8 cellular contexts compared by ENCODE assay signal in the genomic region with DNA sequence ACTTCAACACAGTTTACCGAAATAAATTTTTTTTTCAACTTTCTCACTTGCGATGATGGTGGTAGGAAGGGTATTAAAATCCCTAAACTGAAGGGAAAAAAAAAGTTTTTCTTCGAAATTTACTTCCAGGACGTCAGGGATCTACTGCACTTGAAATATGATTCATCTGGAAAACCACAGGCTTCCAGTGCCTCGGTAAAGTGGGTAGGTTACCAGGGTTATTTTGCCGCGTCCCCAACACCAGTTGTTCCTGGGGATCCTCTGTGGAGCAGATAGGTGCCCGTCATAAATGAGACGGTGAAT. TPM values are rescaled to one million over a fixed set of nuclear protein-coding genes. Genes with fewer than 3 reads are reported as not detected.
DNase-seq lines count a peak whose midpoint lies in the region; ATAC-seq, FAIRE-seq and TF ChIP-seq lines count a peak whose summit lies in the region.

No MANE protein-coding gene starts in this region.

- H3K4me2 ChIP-seq in fibroblast of lung (ENCODE audit: extremely low read depth, insufficient read depth, low read length) (peak overlapping the region; percentile 72), trophoblast cell (ENCODE audit: low read length) (peak overlapping the region; percentile 98)

- peak overlapping the region; percentile 75 for H3K9ac ChIP-seq in fibroblast of lung (ENCODE audit: insufficient read depth, low read length)
- H3K9ac ChIP-seq in trophoblast cell (ENCODE audit: low read length): peak overlapping the region; percentile 81

- H2AFZ ChIP-seq in fibroblast of lung (ENCODE audit: low read length) (peak overlapping the region; percentile 82), trophoblast cell (ENCODE audit: insufficient read depth, low read length, poor library complexity) (peak overlapping the region; percentile 79)

- H3K27me3 ChIP-seq in RWPE2 (ENCODE audit: insufficient read depth, poor library complexity, severe bottlenecking): no peaks in the 10 kb centered on the region
- no peaks in the 10 kb centered on the region for H3K27me3 ChIP-seq in fibroblast of lung (ENCODE audit: control insufficient read depth, insufficient read depth, low read length)
- H3K27me3 ChIP-seq in trophoblast cell (ENCODE audit: insufficient read depth, low read length): no peaks in the 10 kb centered on the region

- DNase-seq in GM12865 (ENCODE audit: low read depth) (no peak), RWPE2 (ENCODE audit: low spot score) (no peak), fibroblast of lung (ENCODE audit: low read depth in 2 of 2) (peak; percentile 17 to 61), trophoblast cell (no peak), GM12892 (ENCODE audit: insufficient read length) (no peak), cerebellum (ENCODE audit: low spot score) (no peak), NCI-H1436 treated with DMSO at 0.1 percent for 48 hours (lab: John Stamatoyannopoulos, UW) (no peak), NCI-H510A treated with DMSO at 0.1 percent for 48 hours (lab: John Stamatoyannopoulos, UW) (no peak)

- peak overlapping the region; percentile 26 for H2BK5ac ChIP-seq in trophoblast cell (ENCODE audit: low read depth, low read length, poor library complexity)

- no peak; the same call in 2 of the 3 replicates for ATAC-seq in RWPE2 (ENCODE audit: low read depth)

- no peak overlapping the region for H3K4ac ChIP-seq in trophoblast cell (ENCODE audit: low read depth, low read length)

- no peak for TF ChIP-seq POLR2A in GM12892 (IDR thresholded peaks at IDR 0.05; ENCODE audit: low read depth, low read length)

- no CpG with 5 or more reads among the region's 9 CpGs for WGBS in trophoblast cell (ENCODE audit: extremely low coverage, insufficient coverage, insufficient read length)

- peak overlapping the region; percentile 94 for H4K8ac ChIP-seq in trophoblast cell (ENCODE audit: low read depth, low read length)

- no peak for TF ChIP-seq CTCF in GM12865 (IDR thresholded peaks at IDR 0.05; ENCODE audit: insufficient read depth, low read depth, low read length, missing control alignments)
- TF ChIP-seq CTCF in RWPE2 (IDR thresholded peaks at IDR 0.05; ENCODE audit: poor library complexity, severe bottlenecking): no peak
- TF ChIP-seq CTCF in fibroblast of lung (conservative IDR thresholded peaks at IDR 0.05 in 1 of 2, IDR thresholded peaks at IDR 0.05 in 1 of 2; ENCODE audit: low read depth in 1 of 2, low read length in 2 of 2): no peak

- peaks cover 7% of the 10 kb centered on the region for H3K4me1 ChIP-seq in RWPE2 (ENCODE audit: insufficient read depth, poor library complexity, severe bottlenecking)
- H3K4me1 ChIP-seq in fibroblast of lung (ENCODE audit: control insufficient read depth, extremely low read depth, insufficient read depth, low read length): no peaks in the 10 kb centered on the region
- no peaks in the 10 kb centered on the region for H3K4me1 ChIP-seq in trophoblast cell (ENCODE audit: control insufficient read depth in 1 of 2, insufficient read depth in 2 of 2, low read length in 2 of 2)

- peak overlapping the region; percentile 73 for H3K27ac ChIP-seq in RWPE2 (ENCODE audit: poor library complexity, severe bottlenecking)
- H3K27ac ChIP-seq in fibroblast of lung (ENCODE audit: insufficient read depth, low read length): peak overlapping the region; percentile 48
- H3K27ac ChIP-seq in trophoblast cell (ENCODE audit: low read depth, low read length): peak overlapping the region; percentile 95

- H3K9me3 ChIP-seq in RWPE2 (ENCODE audit: severe bottlenecking) (no peaks in the 10 kb centered on the region), fibroblast of lung (ENCODE audit: control insufficient read depth, insufficient read depth, low read depth, low read length) (no peaks in the 10 kb centered on the region), trophoblast cell (ENCODE audit: insufficient read depth, low read depth, low read length) (no peaks in the 10 kb centered on the region)

- H3K4me3 ChIP-seq in GM12865 (ENCODE audit: low read depth, low read length) (peak overlapping the region; percentile 85), RWPE2 (ENCODE audit: severe bottlenecking) (peak overlapping the region; percentile 90), fibroblast of lung (replicated peaks in 1 of 4; ENCODE audit: control extremely low read depth in 1 of 4, insufficient read depth in 1 of 4, low read depth in 3 of 4, low read length in 4 of 4) (peak overlapping the region; percentile 55 to 82 (median 74)), trophoblast cell (ENCODE audit: low read depth, low read length) (peak overlapping the region; percentile 87)

- no peak overlapping the region for H4K91ac ChIP-seq in trophoblast cell (ENCODE audit: low read depth, low read length)

- H4K12ac ChIP-seq in trophoblast cell (ENCODE audit: low read depth, low read length): peak overlapping the region; percentile 35

- H3K14ac ChIP-seq in trophoblast cell (ENCODE audit: low read length): peak overlapping the region; percentile 55

- no peak overlapping the region for H2BK12ac ChIP-seq in trophoblast cell (ENCODE audit: low read length)

- H3K18ac ChIP-seq in trophoblast cell (ENCODE audit: low read length): peak overlapping the region; percentile 43

- H4K20me1 ChIP-seq in fibroblast of lung (ENCODE audit: control insufficient read depth, extremely low read depth, insufficient read depth, low read length): no peaks in the 10 kb centered on the region

- H3K79me1 ChIP-seq in trophoblast cell (ENCODE audit: low read length): peaks cover 9% of the 10 kb centered on the region

- H3K23ac ChIP-seq in trophoblast cell (ENCODE audit: low read length): no peak overlapping the region

- peaks cover 18% of the 10 kb centered on the region for H3K36me3 ChIP-seq in RWPE2 (ENCODE audit: low read depth)
- peaks cover 5% of the 10 kb centered on the region for H3K36me3 ChIP-seq in fibroblast of lung (ENCODE audit: control insufficient read depth, insufficient read depth, low read length)
- H3K36me3 ChIP-seq in trophoblast cell (ENCODE audit: control insufficient read depth in 1 of 2, insufficient read depth in 2 of 2, low read length in 2 of 2): peaks cover 7 to 14% of the 10 kb centered on the region in 2 experiments

- no peak for FAIRE-seq in GM12892 (lab: Jason Lieb, UNC)

- H2BK120ac ChIP-seq in trophoblast cell (ENCODE audit: insufficient read depth, low read length, poor library complexity): peak overlapping the region; percentile 20

- peaks cover 11% of the 10 kb centered on the region for H3K79me2 ChIP-seq in fibroblast of lung (ENCODE audit: control insufficient read depth, insufficient read depth, low read length)
- H3K79me2 ChIP-seq in trophoblast cell (ENCODE audit: control insufficient read depth, insufficient read depth, low read length, poor library complexity): peaks cover 6% of the 10 kb centered on the region

- H2AK5ac ChIP-seq in trophoblast cell (ENCODE audit: low read length): no peak overlapping the region

RNA-seq across cellular contexts. Expression of gene RABIF, which starts 0.8 kb away (rescaled TPM):
- total RNA-seq in fibroblast of lung: 4.4 and 5.9 TPM in 2 replicates
- polyA plus RNA-seq in fibroblast of lung: 14.6 and 15.8 TPM in 2 replicates
- polyA plus RNA-seq in fibroblast of lung (2012): 9.4 and 12.1 TPM in 2 replicates
- polyA minus RNA-seq in fibroblast of lung (ENCODE audit: low replicate concordance): 1.5 and 7.4 TPM in 2 replicates
- 11.9 and 12.6 TPM in 2 replicates for polyA plus RNA-seq in trophoblast cell (2013)
- polyA plus RNA-seq in GM12892 (2012; ENCODE audit: missing spikeins): 6.1 TPM
- 12.6 TPM for total RNA-seq in cerebellum

RNA-seq across cellular contexts. Expression of gene KLHL12, which starts 38.9 kb away (rescaled TPM):
- total RNA-seq in fibroblast of lung (48.3 and 55.5 TPM in 2 replicates), cerebellum (26.4 TPM)
- 39.4 and 46.3 TPM in 2 replicates for polyA plus RNA-seq in fibroblast of lung
- polyA plus RNA-seq in fibroblast of lung (2012): 16.6 and 17.5 TPM in 2 replicates
- polyA minus RNA-seq in fibroblast of lung (ENCODE audit: low replicate concordance): 22.5 and 26.0 TPM in 2 replicates
- 9.7 and 10.1 TPM in 2 replicates for polyA plus RNA-seq in trophoblast cell (2013)
- 30.6 TPM for polyA plus RNA-seq in GM12892 (2012; ENCODE audit: missing spikeins)

Comparison
In these comparisons a context has a peak if more than half of its experiments do, and no peak if none do; other contexts are left out.
1. DNase-seq: peak in fibroblast of lung (2 of 2); none in GM12865 (single experiment), RWPE2 (single experiment), trophoblast cell (0 of 2), GM12892 (single experiment), cerebellum (single experiment), NCI-H1436 treated with DMSO at 0.1 percent for 48 hours (single experiment) and NCI-H510A treated with DMSO at 0.1 percent for 48 hours (single experiment).
2. Peak in every context shown above with its lines, with median percentiles within 50 percentile points of each other: H3K4me3 ChIP-seq and H3K27ac ChIP-seq.